1 cellular context compared by ENCODE assay signal in genomic region chr10:86599729-86600128, GRCh38.
TF ChIP-seq lines count a peak whose summit lies in the region.

No MANE protein-coding gene starts in this region.

TF ChIP-seq in SK-N-SH treated with all-trans-retinoic acid at 6 μM for 48 hours, 23 proteins besides CTCF, POLR2A, EP300 and RAD21 (continued from another document):
- no peak for TF ChIP-seq SNAI2 (CRISPR knock-in tag; IDR thresholded peaks at IDR 0.05)
- TF ChIP-seq ARNTL (CRISPR knock-in tag; IDR thresholded peaks at IDR 0.05; ENCODE audit: borderline replicate concordance, low read depth), result no peak
- TF ChIP-seq ZFP3 (CRISPR knock-in tag; IDR thresholded peaks at IDR 0.05), result no peak
- no peak for TF ChIP-seq BACH2 (CRISPR knock-in tag; IDR thresholded peaks at IDR 0.05; ENCODE audit: borderline replicate concordance)
- TF ChIP-seq ZC3H10 (CRISPR knock-in tag; IDR thresholded peaks at IDR 0.05), result no peak
- no peak for TF ChIP-seq TSHZ2 (CRISPR knock-in tag; IDR thresholded peaks at IDR 0.05)
- TF ChIP-seq ESRRG (CRISPR knock-in tag; IDR thresholded peaks at IDR 0.05), result no peak
- TF ChIP-seq PATZ1 (CRISPR knock-in tag; IDR thresholded peaks at IDR 0.05; ENCODE audit: borderline replicate concordance), result no peak
